Comparison of ENCODE assay signal across 9 cellular contexts in genomic region chr2:236167297-236168109, GRCh38. TPM values are rescaled to one million over a fixed set of nuclear protein-coding genes. Genes with fewer than 3 reads are reported as not detected.
A peak's percentile ranks its signal among the peaks of the same experiment; 100 is the strongest.
DNase-seq lines count a peak whose midpoint lies in the region; ATAC-seq, FAIRE-seq and TF ChIP-seq lines count a peak whose summit lies in the region.
"Had no signal": no experiment of that assay in that cellular context is flagged by ENCODE, and none has a peak within 500 bp of the region (broad histone marks: within the 10 kb centered on the region; RNA-seq: fewer than 3 reads in every experiment).

No MANE protein-coding gene starts in this region.

- H3K27ac ChIP-seq in upper lobe of left lung, result no peak overlapping the region

- H3K9me3 ChIP-seq in adipocyte (ENCODE audit: control insufficient read depth, low read length), result peaks cover 3% of the 10 kb centered on the region
- H3K9me3 ChIP-seq in upper lobe of left lung, result no peaks in the 10 kb centered on the region

- no peak for FAIRE-seq in urothelium cell line (lab: Jason Lieb, UNC)

- H3K36me3 ChIP-seq in adipocyte (ENCODE audit: control insufficient read depth, insufficient read depth, low read length, severe bottlenecking), result no peaks in the 10 kb centered on the region
- H3K36me3 ChIP-seq in upper lobe of left lung, result no peaks in the 10 kb centered on the region

- H3K27me3 ChIP-seq in adipocyte (replicated peaks; ENCODE audit: control insufficient read depth, insufficient read depth, low read length), result peaks cover 76% of the 10 kb centered on the region
- H3K27me3 ChIP-seq in upper lobe of left lung, result peaks cover 4 to 89% (median 65%) of the 10 kb centered on the region in 4 donors

- WGBS in upper lobe of left lung, 2 donors, result 0 to 6% methylated on average over 7 to 70 of the region's 112 CpGs

- no peak for TF ChIP-seq EP300 in upper lobe of left lung (IDR thresholded peaks at IDR 0.05)

- no peak for TF ChIP-seq POLR2A in upper lobe of left lung (IDR thresholded peaks at IDR 0.05)

- H3K4me1 ChIP-seq in adipocyte (ENCODE audit: control insufficient read depth, insufficient read depth, low read length) (peaks cover 10% of the 10 kb centered on the region), upper lobe of left lung (peaks cover 50 to 63% (median 59%) of the 10 kb centered on the region in 4 donors)

- H3K4me3 ChIP-seq in adipocyte (ENCODE audit: low read length) (peak overlapping the region; percentile 58), upper lobe of left lung (peak overlapping the region in 3 of 4 donors; percentile 18 to 42 (median 32))

- no peak overlapping the region for H3K9ac ChIP-seq in adipocyte (ENCODE audit: low read length)

- peak in 1 of 2 donors; percentile 16 for ATAC-seq in upper lobe of left lung (ENCODE audit: low FRiP score in 2 of 2)

- peak in 1 of 6 experiments; percentile 14 for TF ChIP-seq CTCF in upper lobe of left lung (IDR thresholded peaks at IDR 0.05)

- peak; percentile 34 to 61 for DNase-seq in SHP77 (lab: John Stamatoyannopoulos, UW)
- DNase-seq in SHP77 treated with DMSO at 0.1 percent for 48 hours (lab: John Stamatoyannopoulos, UW), result no peak
- DNase-seq in adipocyte (ENCODE audit: low read depth), result peak; percentile 62
- DNase-seq in islet precursor cell, result peak; percentile 81
- peak in 1 of 2 donors; percentile 84 for DNase-seq in upper lobe of left lung
- no peak for DNase-seq in effector CD4-positive, alpha-beta T cell
- DNase-seq in anterior cingulate cortex (lab: John Stamatoyannopoulos, UW), result no peak
- DNase-seq in urothelium cell line (ENCODE audit: low spot score), result no peak

RNA-seq across cellular contexts. Expression of gene GBX2, which starts 0.7 kb away (rescaled TPM):
- not detected for total RNA-seq in upper lobe of left lung
- total RNA-seq: activated CD8-positive, alpha-beta memory T cell treated with anti-CD3 and anti-CD28 coated beads for 36 hours had no signal

Comparison
In these comparisons a context has a peak if more than half of its experiments do, and no peak if none do; other contexts are left out.
1. DNase-seq: peak in SHP77 (2 of 2), adipocyte (single experiment) and islet precursor cell (single experiment); none in SHP77 treated with DMSO at 0.1 percent for 48 hours (single experiment), effector CD4-positive, alpha-beta T cell (single experiment), anterior cingulate cortex (0 of 58) and urothelium cell line (single experiment).